ENCODE assay signal across 8 cellular contexts in genomic region chr16:3131755-3132377, GRCh38. TPM values are rescaled to one million over a fixed set of nuclear protein-coding genes. Genes with fewer than 3 reads are reported as not detected.
A peak's percentile ranks its signal among the peaks of the same experiment; 100 is the strongest.
DNase-seq lines count a peak whose midpoint lies in the region; ATAC-seq and TF ChIP-seq lines count a peak whose summit lies in the region.

No MANE protein-coding gene starts in this region.

- no peak overlapping the region for H3K27ac Mint-ChIP-seq in activated naive CD8-positive, alpha-beta T cell treated with anti-CD3 and anti-CD28 coated beads, Interleukin-2, amount 10 ng/mL, durations not matched to agents 7 days and 5 days

- TF ChIP-seq CTCF in A673 (conservative IDR thresholded peaks at IDR 0.05; ENCODE audit: low read depth, low read length) (peak; percentile 61), GM12872 (IDR thresholded peaks at IDR 0.05; ENCODE audit: insufficient read depth, low read depth, low read length) (peak; percentile 82), left lung (IDR thresholded peaks at IDR 0.05) (peak; percentile 18 to 37)

- H3K4me1 ChIP-seq in A673 (ENCODE audit: insufficient read depth, low read length, poor library complexity, severe bottlenecking) (peaks cover 14% of the 10 kb centered on the region), left lung (peaks cover 25 to 61% of the 10 kb centered on the region in 2 donors)

- POLR2A ChIA-PET in A673 (lab: Charles Lee; ENCODE audit: low non-redundant PET): no interaction called here
- POLR2A ChIA-PET in activated naive CD8-positive, alpha-beta T cell treated with anti-CD3 and anti-CD28 coated beads, Interleukin-2, amount 10 ng/mL, durations not matched to agents 7 days and 5 days (lab: Charles Lee): interaction anchor here (0.7 to 2.1 kb wide), 5 partner anchors 19 to 73 kb away, joined by 3 to 7 read pairs (median 5); partner anchors contain the start of gene IL32

- CTCF ChIA-PET in A673 (lab: Charles Lee): no interaction called here

- BruUV-seq in A673 (replicated peaks; lab: Mats Ljungman, UMichigan): no TSS peak

- H3K4me3 ChIP-seq in A673 (ENCODE audit: low read depth, low read length, poor library complexity, severe bottlenecking): no peak overlapping the region
- no peak overlapping the region for H3K4me3 ChIP-seq in left lung

- H3K4me1 Mint-ChIP-seq in activated naive CD8-positive, alpha-beta T cell treated with anti-CD3 and anti-CD28 coated beads, Interleukin-2, amount 10 ng/mL, durations not matched to agents 7 days and 5 days: peaks cover 37% of the 10 kb centered on the region

- H3K27me3 ChIP-seq in A673 (replicated peaks; ENCODE audit: insufficient read depth, low read depth, low read length, poor library complexity): no peaks in the 10 kb centered on the region
- no peaks in the 10 kb centered on the region for H3K27me3 ChIP-seq in left lung

- peaks cover 9% of the 10 kb centered on the region for H3K36me3 Mint-ChIP-seq in activated naive CD8-positive, alpha-beta T cell treated with anti-CD3 and anti-CD28 coated beads, Interleukin-2, amount 10 ng/mL, durations not matched to agents 7 days and 5 days

- H3K9me3 ChIP-seq in A673 (ENCODE audit: low read depth, low read length, poor library complexity, severe bottlenecking) (no peaks in the 10 kb centered on the region), left lung (no peaks in the 10 kb centered on the region)

- H3K36me3 ChIP-seq in A673 (ENCODE audit: insufficient read depth, low read length, poor library complexity, severe bottlenecking) (peaks cover 3% of the 10 kb centered on the region), left lung (peaks cover 0 to 13% of the 10 kb centered on the region in 2 donors)

- DNase-seq in A673 (ENCODE audit: low spot score) (peak; percentile 40), RKO (ENCODE audit: low spot score) (peak; percentile 70), left lung (peak in 1 of 2 donors; percentile 68)
- DNase-seq in activated naive CD8-positive, alpha-beta T cell treated with anti-CD3 and anti-CD28 coated beads, Interleukin-2, amount 10 ng/mL, durations not matched to agents 7 days and 5 days: peak; percentile 61

- H3K27ac ChIP-seq in A673 (ENCODE audit: low read depth, low read length, poor library complexity, severe bottlenecking) (no peak overlapping the region), left lung (no peak overlapping the region)

- H3K27me3 Mint-ChIP-seq in activated naive CD8-positive, alpha-beta T cell treated with anti-CD3 and anti-CD28 coated beads, Interleukin-2, amount 10 ng/mL, durations not matched to agents 7 days and 5 days: no peaks in the 10 kb centered on the region

- H3K4me3 Mint-ChIP-seq in activated naive CD8-positive, alpha-beta T cell treated with anti-CD3 and anti-CD28 coated beads, Interleukin-2, amount 10 ng/mL, durations not matched to agents 7 days and 5 days: no peak overlapping the region

- ATAC-seq in activated naive CD8-positive, alpha-beta T cell treated with anti-CD3 and anti-CD28 coated beads, Interleukin-2, amount 10 ng/mL, durations not matched to agents 7 days and 5 days (ENCODE audit: low read depth): no peak
- ATAC-seq in left lung (no peak), GM21528 (IDR thresholded peaks at IDR 0.05; ENCODE audit: low FRiP score, unreplicated experiment) (no peak), GM19351 (IDR thresholded peaks at IDR 0.05; ENCODE audit: unreplicated experiment) (no peak), GM21825 (IDR thresholded peaks at IDR 0.05; ENCODE audit: unreplicated experiment) (no peak)

- intact Hi-C loops in A673 (cut with micrococcal nuclease; ENCODE audit: unreplicated experiment): no loop called here
- intact Hi-C loops in left lung (cut with DNase I): no loop called here

- no peaks in the 10 kb centered on the region for H3K9me3 Mint-ChIP-seq in activated naive CD8-positive, alpha-beta T cell treated with anti-CD3 and anti-CD28 coated beads, Interleukin-2, amount 10 ng/mL, durations not matched to agents 7 days and 5 days

RNA-seq across cellular contexts. Expression of gene ZNF213, which starts 3.0 kb away (rescaled TPM):
- 16.0 and 16.1 TPM in 2 replicates for total RNA-seq in A673 (2021)
- total RNA-seq in activated naive CD8-positive, alpha-beta T cell treated with anti-CD3 and anti-CD28 coated beads, Interleukin-2, amount 10 ng/mL, durations not matched to agents 7 days and 5 days: 10 to 100 TPM; 12.9 to 13.3 TPM
- total RNA-seq in left lung: 10 to 100 TPM in 1 of 2 donors, 1 to 10 TPM in 1; 8.4 to 12.0 TPM

RNA-seq across cellular contexts. Expression of gene ZNF205, which starts 19.5 kb away (rescaled TPM):
- total RNA-seq in A673 (2021) (16.8 and 19.0 TPM in 2 replicates), left lung (10 to 100 TPM in 1 of 2 donors, 1 to 10 TPM in 1; 9.7 to 11.8 TPM)
- total RNA-seq in activated naive CD8-positive, alpha-beta T cell treated with anti-CD3 and anti-CD28 coated beads, Interleukin-2, amount 10 ng/mL, durations not matched to agents 7 days and 5 days: not detected

RNA-seq across cellular contexts. Expression of gene ZSCAN10, which starts 32.8 kb away (rescaled TPM):
- not detected in 2 replicates for total RNA-seq in A673 (2021)
- total RNA-seq in activated naive CD8-positive, alpha-beta T cell treated with anti-CD3 and anti-CD28 coated beads, Interleukin-2, amount 10 ng/mL, durations not matched to agents 7 days and 5 days: under 1 TPM; 0.37 to 0.39 TPM
- not detected for total RNA-seq in left lung

RNA-seq across cellular contexts. Expression of gene OR1F1, which starts 56.1 kb away (rescaled TPM):
- total RNA-seq in A673 (2021): not detected in 2 replicates
- total RNA-seq in activated naive CD8-positive, alpha-beta T cell treated with anti-CD3 and anti-CD28 coated beads, Interleukin-2, amount 10 ng/mL, durations not matched to agents 7 days and 5 days: not detected
- total RNA-seq in left lung: not detected

Comparison
In these comparisons a context has a peak if more than half of its experiments do, and no peak if none do; other contexts are left out.
1. CTCF ChIP-seq: peak in every context shown above with its lines; median percentile 82 in GM12872; 61 in A673; 28 in left lung.
2. RNA of gene ZNF205, which starts 19.5 kb away (total RNA-seq): 16.8 to 19.0 TPM in A673 and 9.7 to 11.8 TPM in left lung; not detected in activated naive CD8-positive, alpha-beta T cell treated with anti-CD3 and anti-CD28 coated beads, Interleukin-2, amount 10 ng/mL, durations not matched to agents 7 days and 5 days; every median in the first group is over 4 times any median in the second.